15 cellular contexts compared by ENCODE assay signal in genomic region chr6:4371207-4371921, GRCh38.
A peak's percentile ranks its signal among the peaks of the same experiment; 100 is the strongest.
DNase-seq lines count a peak whose midpoint lies in the region; ATAC-seq and TF ChIP-seq lines count a peak whose summit lies in the region.
"Had no signal": no experiment of that assay in that cellular context is flagged by ENCODE, and none has a peak within 500 bp of the region (broad histone marks: within the 10 kb centered on the region; RNA-seq: fewer than 3 reads in every experiment).

No MANE protein-coding gene starts in this region.

- H3K9me3 Mint-ChIP-seq in natural killer cell treated with Interleukin-12 subunit alpha and Interleukin-12 subunit beta and Interleukin-15 and Interleukin-18, amount 100 ng/mL, for 72 hours = no peaks in the 10 kb centered on the region
- H3K9me3 Mint-ChIP-seq in natural killer cell = no peaks in the 10 kb centered on the region

- no peaks in the 10 kb centered on the region for H3K36me3 Mint-ChIP-seq in natural killer cell treated with Interleukin-12 subunit alpha and Interleukin-12 subunit beta and Interleukin-15 and Interleukin-18, amount 100 ng/mL, for 72 hours
- H3K36me3 Mint-ChIP-seq in natural killer cell = no peaks in the 10 kb centered on the region

- H3K27ac ChIP-seq in ACC112 (ENCODE audit: low read depth, low read length) = peak overlapping the region; percentile 80
- H3K27ac ChIP-seq: coronary artery, tibial artery had no signal

- ATAC-seq in left lobe of liver = peak; percentile 54
- no peak for ATAC-seq in natural killer cell treated with Interleukin-12 subunit alpha and Interleukin-12 subunit beta and Interleukin-15 and Interleukin-18, amount 100 ng/mL, for 72 hours
- ATAC-seq in natural killer cell = no peak

- H3K4me1 ChIP-seq in ACC112 (ENCODE audit: control insufficient read depth, insufficient read depth, low read length, unreplicated experiment) = peaks cover 34% of the 10 kb centered on the region

- no peaks in the 10 kb centered on the region for H3K79me2 ChIP-seq in ACC112 (ENCODE audit: control insufficient read depth, insufficient read depth, low read length, unreplicated experiment)

- intact Hi-C loops in natural killer cell (cut with micrococcal nuclease) = no loop called here

- TF ChIP-seq CTCF in choroid plexus epithelial cell (conservative IDR thresholded peaks at IDR 0.05; ENCODE audit: low read depth, low read length) (no peak), natural killer cell (IDR thresholded peaks at IDR 0.05) (no peak)

- H2AFZ ChIP-seq in ACC112 (ENCODE audit: low read length, unreplicated experiment) = no peak overlapping the region

- no peaks in the 10 kb centered on the region for H3K27me3 ChIP-seq in ACC112 (ENCODE audit: insufficient read depth, low read length)
- H3K27me3 ChIP-seq: tibial artery had no signal

- no peak overlapping the region for H3K4me3 Mint-ChIP-seq in natural killer cell treated with Interleukin-12 subunit alpha and Interleukin-12 subunit beta and Interleukin-15 and Interleukin-18, amount 100 ng/mL, for 72 hours
- H3K4me3 Mint-ChIP-seq in natural killer cell = no peak overlapping the region

- H3K27ac Mint-ChIP-seq in natural killer cell treated with Interleukin-12 subunit alpha and Interleukin-12 subunit beta and Interleukin-15 and Interleukin-18, amount 100 ng/mL, for 72 hours = no peak overlapping the region
- H3K27ac Mint-ChIP-seq in natural killer cell = no peak overlapping the region

- no peaks in the 10 kb centered on the region for H3K4me1 Mint-ChIP-seq in natural killer cell treated with Interleukin-12 subunit alpha and Interleukin-12 subunit beta and Interleukin-15 and Interleukin-18, amount 100 ng/mL, for 72 hours (ENCODE audit: low read depth in 2 of 2)
- H3K4me1 Mint-ChIP-seq in natural killer cell = no peaks in the 10 kb centered on the region

- DNase-seq in HT1080 (ENCODE audit: low read depth) (peak; percentile 73), choroid plexus epithelial cell (ENCODE audit: low read depth) (peak; percentile 60), left lobe of liver (ENCODE audit: low spot score) (no peak), NOMO-1 (lab: John Stamatoyannopoulos, UW; ENCODE audit: unreplicated experiment in 2 of 2) (no peak), natural killer cell (no peak), HK-2 (ENCODE audit: unreplicated experiment) (no peak)
- DNase-seq in natural killer cell treated with Interleukin-12 subunit alpha and Interleukin-12 subunit beta and Interleukin-15 and Interleukin-18, amount 100 ng/mL, for 72 hours (ENCODE audit: low spot score) = no peak
- DNase-seq: activated CD4-positive, alpha-beta T cell treated with anti-CD3 and anti-CD28 coated beads, Interleukin-2, amount 50 U/mL, for 48 hours; GOT3; mammary epithelial cell; NCI-H2029; T-helper 2 cell; tibial artery had no signal

- H3K4me3 ChIP-seq in ACC112 (ENCODE audit: low read depth, low read length) = no peak overlapping the region
- no peak overlapping the region for H3K4me3 ChIP-seq in choroid plexus epithelial cell (ENCODE audit: low read depth, low read length)
- H3K4me3 ChIP-seq: coronary artery, tibial artery had no signal

- peaks cover 8 to 10% of the 10 kb centered on the region in 2 donors for H3K27me3 Mint-ChIP-seq in natural killer cell treated with Interleukin-12 subunit alpha and Interleukin-12 subunit beta and Interleukin-15 and Interleukin-18, amount 100 ng/mL, for 72 hours
- peaks cover 9 to 15% of the 10 kb centered on the region in 2 donors for H3K27me3 Mint-ChIP-seq in natural killer cell (ENCODE audit: low read depth in 2 of 2)

- H3K36me3 ChIP-seq in ACC112 (ENCODE audit: insufficient read depth, low read length) = no peaks in the 10 kb centered on the region
- H3K36me3 ChIP-seq: tibial artery had no signal

Comparison
In these comparisons a context has a peak if more than half of its experiments do, and no peak if none do; other contexts are left out.
1. DNase-seq: peak in HT1080 (single experiment) and choroid plexus epithelial cell (single experiment); none in left lobe of liver (single experiment), natural killer cell treated with Interleukin-12 subunit alpha and Interleukin-12 subunit beta and Interleukin-15 and Interleukin-18, amount 100 ng/mL, for 72 hours (single experiment), NOMO-1 (0 of 2), natural killer cell (single experiment) and HK-2 (single experiment).